Comparison of ENCODE assay signal across 8 cellular contexts in the genomic region with DNA sequence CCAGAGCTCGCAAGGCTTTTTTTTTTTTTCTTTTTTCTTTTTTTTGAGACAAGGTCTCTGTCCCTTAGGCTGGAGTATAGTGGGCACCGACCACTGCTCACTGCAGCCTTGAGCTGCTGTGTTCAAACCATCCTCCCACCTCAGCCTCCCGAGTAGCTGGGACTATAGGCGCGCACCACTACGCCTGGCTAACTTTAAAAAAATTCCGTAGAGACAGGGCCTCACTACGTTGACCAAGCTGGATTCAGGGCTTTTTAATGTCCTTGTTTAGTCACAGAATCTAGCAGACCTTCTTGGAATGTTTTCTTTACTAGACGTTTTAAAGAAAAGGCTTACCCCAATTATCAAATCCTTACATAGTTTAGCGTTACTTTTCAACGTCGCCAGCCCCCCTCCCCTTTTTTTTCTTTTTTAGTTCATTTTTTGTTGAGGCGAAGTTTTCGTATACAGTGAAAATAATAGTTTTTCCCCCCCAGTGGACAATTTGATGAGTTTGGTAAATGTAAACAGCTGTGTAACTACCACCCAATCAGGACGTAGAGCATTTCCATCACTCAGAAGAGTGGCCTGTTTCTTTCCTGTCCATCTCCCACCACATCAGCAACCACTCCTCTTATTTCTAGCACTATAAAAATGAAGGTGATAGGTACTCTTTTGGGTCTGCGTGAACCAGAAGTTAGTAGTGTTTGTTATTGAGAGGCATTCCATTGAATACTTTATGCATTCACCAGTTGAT. TPM values are rescaled to one million over a fixed set of nuclear protein-coding genes. Genes with fewer than 3 reads are reported as not detected.
DNase-seq lines count a peak whose midpoint lies in the region; ATAC-seq, FAIRE-seq and TF ChIP-seq lines count a peak whose summit lies in the region.

No MANE protein-coding gene starts in this region.

- peak overlapping the region; percentile 52; the same call in 2 of the 3 replicates for H3K27ac ChIP-seq in K562 (ENCODE audit: extremely low read depth, low read depth, low read length)

- H3K9me3 ChIP-seq in K562 (replicated peaks; ENCODE audit: control insufficient read depth, insufficient read depth, low read depth, low read length) (no peaks in the 10 kb centered on the region), mononuclear cell (ENCODE audit: low read depth, low read length) (no peaks in the 10 kb centered on the region)

- 15% methylated on average over 14 of the region's 16 CpGs for WGBS in K562 (ENCODE audit: insufficient coverage, low coverage, missing lambda C conversion rate)

- FAIRE-seq in K562 (lab: Jason Lieb, UNC) (no peak), GM19239 (lab: Jason Lieb, UNC) (no peak)

- peak overlapping the region; percentile 95 for H2AFZ ChIP-seq in K562 (ENCODE audit: low read depth, low read length)

- POLR2A ChIA-PET in K562 (lab: Yijun Ruan, JAX), result interaction anchor here (0.7 to 1.8 kb wide), 4 partner anchors 8 to 141 kb away, joined by 3 to 10 read pairs (median 3); a partner anchor contains a TSS

- ATAC-seq in HG03280 (IDR thresholded peaks at IDR 0.05; ENCODE audit: unreplicated experiment) (peak; percentile 30), K562 (peak; percentile 70)

- CTCF ChIA-PET in K562 (lab: Yijun Ruan, JAX; ENCODE audit: low intra/inter-chr PET ratio), result no interaction called here

- TF ChIP-seq POLR2A in K562 (conservative IDR thresholded peaks at IDR 0.05), result no peak

- no peaks in the 10 kb centered on the region for H3K9me1 ChIP-seq in K562 (ENCODE audit: control insufficient read depth, insufficient read depth, low read length)

- BruUV-seq in K562 (replicated peaks; lab: Mats Ljungman, UMichigan), result TSS peak; percentile 92

- H3K9ac ChIP-seq in K562 (ENCODE audit: insufficient read depth in 1 of 2, low read depth in 2 of 2, low read length in 2 of 2), result peak overlapping the region; percentile 62 to 82

- peaks cover 40% of the 10 kb centered on the region for H3K79me2 ChIP-seq in K562 (ENCODE audit: control insufficient read depth, insufficient read depth, low read length)

- peak overlapping the region; percentile 75 for H3K4me3 ChIP-seq in GM12875 (ENCODE audit: low read depth, low read length)
- H3K4me3 ChIP-seq in K562, result peak overlapping the region; percentile 77
- H3K4me3 ChIP-seq in mononuclear cell (ENCODE audit: low read length), result peak overlapping the region; percentile 47

- in situ Hi-C loops in K562 (cut with MboI), result no loop called here

- H3K36me3 ChIP-seq in K562 (ENCODE audit: control insufficient read depth, insufficient read depth, low read length), result peaks cover 20% of the 10 kb centered on the region; the same call in 2 of the 3 replicates

- H4K20me1 ChIP-seq in K562 (replicated peaks; ENCODE audit: control insufficient read depth, insufficient read depth, low read length), result no peaks in the 10 kb centered on the region

- TF ChIP-seq CTCF in GM12875 (IDR thresholded peaks at IDR 0.05; ENCODE audit: borderline replicate concordance, insufficient read depth, low read depth, low read length) (no peak), K562 (IDR thresholded peaks at IDR 0.05 in 2 of 3, conservative IDR thresholded peaks at IDR 0.05 in 1 of 3; ENCODE audit: insufficient read depth in 2 of 3, low read depth in 1 of 3, low read length in 3 of 3) (no peak)

- intact Hi-C loops in K562 (cut with micrococcal nuclease), result no loop called here

- DNase-seq in K562 (ENCODE audit: extremely low read depth in 1 of 4, low spot score in 3 of 4), result peak in 2 of 4 experiments; percentile 41 to 44
- DNase-seq in NCI-H2171 treated with DMSO at 0.1 percent for 48 hours (lab: John Stamatoyannopoulos, UW), result no peak
- no peak for DNase-seq in cerebellar nuclear complex (lab: John Stamatoyannopoulos, UW)
- DNase-seq in GM19239 (ENCODE audit: insufficient read length, low spot score), result no peak
- no peak for DNase-seq in retina

- H3K27me3 ChIP-seq in K562 (ENCODE audit: control insufficient read depth in 2 of 2, insufficient read depth in 2 of 2, low read length in 2 of 2) (no peaks in the 10 kb centered on the region), mononuclear cell (ENCODE audit: insufficient read depth, low read length) (no peaks in the 10 kb centered on the region)

- no peak for TF ChIP-seq EP300 in K562 (IDR thresholded peaks at IDR 0.05; ENCODE audit: low read length)

- H3K4me2 ChIP-seq in K562 (ENCODE audit: insufficient read depth, low read length), result peak overlapping the region; percentile 91

- no peak for TF ChIP-seq RAD21 in K562 (CRISPR knock-in tag; conservative IDR thresholded peaks at IDR 0.05 in 1 of 2, IDR thresholded peaks at IDR 0.05 in 1 of 2)

- peaks cover 4 to 5% of the 10 kb centered on the region in 2 experiments; a peak in 2 of 5 replicates for H3K4me1 ChIP-seq in K562 (replicated peaks in 1 of 2; ENCODE audit: control insufficient read depth in 2 of 2, insufficient read depth in 2 of 2, low read length in 2 of 2)
- peaks cover 22% of the 10 kb centered on the region for H3K4me1 ChIP-seq in mononuclear cell (ENCODE audit: insufficient read depth, low read length)

TF ChIP-seq in K562, 482 proteins besides CTCF, POLR2A, EP300 and RAD21 (continues in another document):
- no peak; the same call in 1 of the 2 replicates for TF ChIP-seq SMARCA4 (IDR thresholded peaks at IDR 0.05)
- no peak for TF ChIP-seq CXXC5 (CRISPR knock-in tag; IDR thresholded peaks at IDR 0.05)
- TF ChIP-seq ZNF217 (CRISPR knock-in tag; IDR thresholded peaks at IDR 0.05), result no peak
- TF ChIP-seq ZEB2 (IDR thresholded peaks at IDR 0.05), result no peak
- no peak for TF ChIP-seq STAG1 (CRISPR knock-in tag; IDR thresholded peaks at IDR 0.05; ENCODE audit: borderline replicate concordance)
- no peak for TF ChIP-seq ZNF184 (CRISPR knock-in tag; IDR thresholded peaks at IDR 0.05)
- TF ChIP-seq, protein P1, sequence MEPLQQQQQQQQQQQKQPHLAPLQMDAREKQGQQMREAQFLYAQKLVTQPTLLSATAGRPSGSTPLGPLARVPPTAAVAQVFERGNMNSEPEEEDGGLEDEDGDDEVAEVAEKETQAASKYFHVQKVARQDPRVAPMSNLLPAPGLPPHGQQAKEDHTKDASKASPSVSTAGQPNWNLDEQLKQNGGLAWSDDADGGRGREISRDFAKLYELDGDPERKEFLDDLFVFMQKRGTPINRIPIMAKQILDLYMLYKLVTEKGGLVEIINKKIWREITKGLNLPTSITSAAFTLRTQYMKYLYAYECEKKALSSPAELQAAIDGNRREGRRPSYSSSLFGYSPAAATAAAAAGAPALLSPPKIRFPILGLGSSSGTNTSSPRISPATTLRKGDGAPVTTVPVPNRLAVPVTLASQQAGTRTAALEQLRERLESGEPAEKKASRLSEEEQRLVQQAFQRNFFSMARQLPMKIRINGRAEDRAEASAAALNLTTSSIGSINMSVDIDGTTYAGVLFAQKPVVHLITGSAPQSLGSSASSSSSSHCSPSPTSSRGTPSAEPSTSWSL (CRISPR knock-in tag; IDR thresholded peaks at IDR 0.05; ENCODE audit: borderline replicate concordance), result no peak
- no peak for TF ChIP-seq IFI16 (CRISPR knock-in tag; IDR thresholded peaks at IDR 0.05)
- no peak for TF ChIP-seq MCM3 (IDR thresholded peaks at IDR 0.05)
- TF ChIP-seq POLR2AphosphoS5 (IDR thresholded peaks at IDR 0.05; ENCODE audit: control insufficient read depth, insufficient read depth, low read depth, low read length), result no peak
- TF ChIP-seq ASH1L (IDR thresholded peaks at IDR 0.05; ENCODE audit: borderline replicate concordance, low read depth, partially characterized antibody), result no peak
- TF ChIP-seq CBX8 (IDR thresholded peaks at IDR 0.05; ENCODE audit: borderline replicate concordance, extremely low read depth, low read depth, low read length, poor library complexity, severe bottlenecking), result no peak
- TF ChIP-seq, protein P2, sequence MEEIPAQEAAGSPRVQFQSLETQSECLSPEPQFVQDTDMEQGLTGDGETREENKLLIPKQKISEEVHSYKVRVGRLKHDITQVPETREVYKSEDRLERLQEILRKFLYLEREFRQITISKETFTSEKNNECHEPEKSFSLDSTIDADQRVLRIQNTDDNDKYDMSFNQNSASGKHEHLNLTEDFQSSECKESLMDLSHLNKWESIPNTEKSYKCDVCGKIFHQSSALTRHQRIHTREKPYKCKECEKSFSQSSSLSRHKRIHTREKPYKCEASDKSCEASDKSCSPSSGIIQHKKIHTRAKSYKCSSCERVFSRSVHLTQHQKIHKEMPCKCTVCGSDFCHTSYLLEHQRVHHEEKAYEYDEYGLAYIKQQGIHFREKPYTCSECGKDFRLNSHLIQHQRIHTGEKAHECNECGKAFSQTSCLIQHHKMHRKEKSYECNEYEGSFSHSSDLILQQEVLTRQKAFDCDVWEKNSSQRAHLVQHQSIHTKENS (CRISPR knock-in tag; IDR thresholded peaks at IDR 0.05), result no peak
- TF ChIP-seq, protein P3, sequence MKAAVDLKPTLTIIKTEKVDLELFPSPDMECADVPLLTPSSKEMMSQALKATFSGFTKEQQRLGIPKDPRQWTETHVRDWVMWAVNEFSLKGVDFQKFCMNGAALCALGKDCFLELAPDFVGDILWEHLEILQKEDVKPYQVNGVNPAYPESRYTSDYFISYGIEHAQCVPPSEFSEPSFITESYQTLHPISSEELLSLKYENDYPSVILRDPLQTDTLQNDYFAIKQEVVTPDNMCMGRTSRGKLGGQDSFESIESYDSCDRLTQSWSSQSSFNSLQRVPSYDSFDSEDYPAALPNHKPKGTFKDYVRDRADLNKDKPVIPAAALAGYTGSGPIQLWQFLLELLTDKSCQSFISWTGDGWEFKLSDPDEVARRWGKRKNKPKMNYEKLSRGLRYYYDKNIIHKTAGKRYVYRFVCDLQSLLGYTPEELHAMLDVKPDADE (conservative IDR thresholded peaks at IDR 0.05; ENCODE audit: control insufficient read depth, low read depth, low read length), result no peak

RNA-seq across cellular contexts. Expression of a gene that starts 0.7 kb away (rescaled TPM):
- total RNA-seq in K562 (2011; cell fraction: chromatin; rRNA removed; ENCODE audit: low replicate concordance), result 22.3 and 81.8 TPM in 2 replicates
- 26.0 and 31.3 TPM in 2 replicates for total RNA-seq in K562 (2011; cell fraction: nucleolus; rRNA removed)
- 44.8 and 67.1 TPM in 2 replicates for total RNA-seq in K562 (2011; cell fraction: nucleoplasm; rRNA removed)
- total RNA-seq in K562 (2014; rRNA removed) (33.2 and 39.1 TPM in 2 replicates), K562 (2014; rRNA removed; fragmentation: Illumina TruSeq; extraction: Trizol) (80.0 and 91.7 TPM in 2 replicates), K562 (2015; rRNA removed; fragmentation: Illumina TruSeq; extraction: Trizol) (69.4 and 74.0 TPM in 2 replicates), K562 (2021) (55.7 and 56.0 TPM in 2 replicates), mononuclear cell (0.84 TPM)
- polyA plus RNA-seq in K562 (2011; rRNA removed) (39.2 and 59.9 TPM in 2 replicates), K562 (2014; fragmentation: Illumina TruSeq; extraction: Trizol) (64.7 and 71.5 TPM in 2 replicates), K562 (2014; fragmentation: Nextera tagmentation; extraction: Ambion mirVana) (10 to 100 TPM; 49.6 to 72.4 TPM), K562 (2014; rRNA removed) (38.3 and 42.1 TPM in 2 replicates)
- polyA plus RNA-seq in K562 (2011; cell fraction: cytosol; rRNA removed), result 2.8 and 6.6 TPM in 2 replicates
- 76.5 and 97.9 TPM in 2 replicates for polyA plus RNA-seq in K562 (2011; cell fraction: nucleus; rRNA removed)
- polyA plus RNA-seq in K562 (2012), result 33.9 and 38.8 TPM in 2 replicates
- 64.7 and 65.6 TPM in 2 replicates for polyA minus RNA-seq in K562 (2011; rRNA and poly(A)+ RNA removed)
- polyA minus RNA-seq in K562 (2011; cell fraction: cytosol; rRNA and poly(A)+ RNA removed), result 13.7 and 20.7 TPM in 2 replicates
- polyA minus RNA-seq in K562 (2011; cell fraction: nucleus; rRNA and poly(A)+ RNA removed), result 51.7 and 101 TPM in 2 replicates

Comparison
In these comparisons a context has a peak if more than half of its experiments do, and no peak if none do; other contexts are left out.
1. RNA of a gene that starts 0.7 kb away (total RNA-seq): 22.3 to 91.7 TPM in K562; 0.84 TPM in mononuclear cell (single experiment); every median in the first group is over 10 times any median in the second.
2. Peak in every context shown above with its lines, with median percentiles within 50 percentile points of each other: H3K4me3 ChIP-seq.